ENCODE assay signal across 21 cellular contexts in genomic region chr15:78002996-78003395, GRCh38.
DNase-seq lines count a peak whose midpoint lies in the region; ATAC-seq and TF ChIP-seq lines count a peak whose summit lies in the region.
"Had no signal": no experiment of that assay in that cellular context is flagged by ENCODE, and none has a peak within 500 bp of the region (broad histone marks: within the 10 kb centered on the region; RNA-seq: fewer than 3 reads in every experiment).

No MANE protein-coding gene starts in this region.

- H3K4me1 Mint-ChIP-seq in activated CD8-positive, alpha-beta T cell treated with anti-CD3 and anti-CD28 coated beads for 36 hours (ENCODE audit: low read depth), result peaks cover 18% of the 10 kb centered on the region
- H3K4me1 Mint-ChIP-seq in activated CD8-positive, alpha-beta T cell treated with anti-CD3 and anti-CD28 coated beads, Interleukin-2, amount 10 ng/mL, durations not matched to agents 7 days and 5 days (ENCODE audit: low read depth), result peaks cover 39% of the 10 kb centered on the region
- peaks cover 8 to 21% (median 18%) of the 10 kb centered on the region in 4 donors for H3K4me1 Mint-ChIP-seq in CD4-positive, alpha-beta memory T cell

- no peaks in the 10 kb centered on the region for H3K9me3 ChIP-seq in CD4-positive, alpha-beta memory T cell (ENCODE audit: control insufficient read depth in 1 of 2, low read length in 2 of 2)
- H3K9me3 ChIP-seq in prostate gland (no peaks in the 10 kb centered on the region), SJCRH30 (replicated peaks) (no peaks in the 10 kb centered on the region)
- H3K9me3 ChIP-seq: breast epithelium, heart left ventricle, tibial nerve had no signal

- CTCF ChIA-PET in activated CD8-positive, alpha-beta T cell treated with anti-CD3 and anti-CD28 coated beads for 36 hours (lab: Charles Lee), result interaction anchor here (1.9 to 2.0 kb wide), 2 partner anchors 44 to 105 kb away, joined by 7 to 8 read pairs; no protein-coding TSS in a partner anchor
- CTCF ChIA-PET in activated CD8-positive, alpha-beta T cell treated with anti-CD3 and anti-CD28 coated beads, Interleukin-2, amount 10 ng/mL, durations not matched to agents 7 days and 5 days (lab: Charles Lee), result interaction anchor here (0.7 to 1.9 kb wide), 2 partner anchors 16 to 106 kb away, joined by 3 to 11 read pairs; no protein-coding TSS in a partner anchor
- CTCF ChIA-PET in CD4-positive, alpha-beta memory T cell (lab: Charles Lee; ENCODE audit: partially characterized antibody), result interaction anchor here (0.9 to 11.2 kb wide), 3 partner anchors 8 to 108 kb away, joined by 3 to 172 read pairs (median 3); no protein-coding TSS in a partner anchor

- 87% methylated on average over 7 of the region's 7 CpGs for WGBS in prostate gland

- no peak overlapping the region for H3K4me3 ChIP-seq in CD4-positive, alpha-beta memory T cell (ENCODE audit: low read length in 2 of 2)
- H3K4me3 ChIP-seq in prostate gland (no peak overlapping the region), SJCRH30 (no peak overlapping the region)
- H3K4me3 ChIP-seq: breast epithelium, heart left ventricle, tibial nerve had no signal

- TF ChIP-seq POLR2A in prostate gland (IDR thresholded peaks at IDR 0.05), result no peak

- H3K4me1 ChIP-seq in CD4-positive, alpha-beta memory T cell (ENCODE audit: insufficient read depth, low read length), result no peaks in the 10 kb centered on the region
- peaks cover 41% of the 10 kb centered on the region for H3K4me1 ChIP-seq in prostate gland (replicated peaks)
- peaks cover 48% of the 10 kb centered on the region for H3K4me1 ChIP-seq in SJCRH30
- H3K4me1 ChIP-seq: breast epithelium had no signal

- POLR2A ChIA-PET in activated CD8-positive, alpha-beta T cell treated with anti-CD3 and anti-CD28 coated beads for 36 hours (lab: Charles Lee), result interaction anchor here (1.7 kb wide), 1 partner anchor 106 kb away, joined by 5 read pairs; no protein-coding TSS in a partner anchor
- POLR2A ChIA-PET in activated CD8-positive, alpha-beta T cell treated with anti-CD3 and anti-CD28 coated beads, Interleukin-2, amount 10 ng/mL, durations not matched to agents 7 days and 5 days (lab: Charles Lee), result no interaction called here
- POLR2A ChIA-PET in CD4-positive, alpha-beta memory T cell (lab: Charles Lee; ENCODE audit: partially characterized antibody), result interaction anchor here (0.6 to 1.5 kb wide), 3 partner anchors 14 to 196 kb away, joined by 3 to 4 read pairs (median 4); no protein-coding TSS in a partner anchor

- peak overlapping the region; percentile 52 for H3K27ac Mint-ChIP-seq in activated CD8-positive, alpha-beta T cell treated with anti-CD3 and anti-CD28 coated beads for 36 hours
- no peak overlapping the region for H3K27ac Mint-ChIP-seq in activated CD8-positive, alpha-beta T cell treated with anti-CD3 and anti-CD28 coated beads, Interleukin-2, amount 10 ng/mL, durations not matched to agents 7 days and 5 days
- H3K27ac Mint-ChIP-seq in CD4-positive, alpha-beta memory T cell, result peak overlapping the region in 5 of 7 donors; percentile 48 to 92 (median 65)

- H3K36me3 Mint-ChIP-seq in activated CD8-positive, alpha-beta T cell treated with anti-CD3 and anti-CD28 coated beads for 36 hours (ENCODE audit: low read depth), result peaks cover 32% of the 10 kb centered on the region
- H3K36me3 Mint-ChIP-seq in activated CD8-positive, alpha-beta T cell treated with anti-CD3 and anti-CD28 coated beads, Interleukin-2, amount 10 ng/mL, durations not matched to agents 7 days and 5 days (ENCODE audit: low read depth), result peaks cover 78% of the 10 kb centered on the region
- peaks cover 41 to 82% of the 10 kb centered on the region in 2 donors for H3K36me3 Mint-ChIP-seq in CD4-positive, alpha-beta memory T cell

- H3K27me3 ChIP-seq in CD4-positive, alpha-beta memory T cell (ENCODE audit: insufficient read depth, low read length), result no peaks in the 10 kb centered on the region
- H3K27me3 ChIP-seq in prostate gland (replicated peaks; ENCODE audit: insufficient read depth), result no peaks in the 10 kb centered on the region
- H3K27me3 ChIP-seq in SJCRH30, result no peaks in the 10 kb centered on the region
- H3K27me3 ChIP-seq: breast epithelium, heart left ventricle, tibial nerve had no signal

- no peaks in the 10 kb centered on the region for H3K27me3 Mint-ChIP-seq in activated CD8-positive, alpha-beta T cell treated with anti-CD3 and anti-CD28 coated beads for 36 hours
- no peaks in the 10 kb centered on the region for H3K27me3 Mint-ChIP-seq in activated CD8-positive, alpha-beta T cell treated with anti-CD3 and anti-CD28 coated beads, Interleukin-2, amount 10 ng/mL, durations not matched to agents 7 days and 5 days (ENCODE audit: low read depth)
- no peaks in the 10 kb centered on the region for H3K27me3 Mint-ChIP-seq in CD4-positive, alpha-beta memory T cell
- H3K27me3 Mint-ChIP-seq: activated CD4-positive, alpha-beta T cell treated with anti-CD3 and anti-CD28 coated beads, Interleukin-2, amount 10 ng/mL, durations not matched to agents 24 days and 14 days; naive B cell had no signal

- no peak for TF ChIP-seq CTCF in activated CD8-positive, alpha-beta T cell treated with anti-CD3 and anti-CD28 coated beads for 36 hours (IDR thresholded peaks at IDR 0.05)
- TF ChIP-seq CTCF in VCaP (conservative IDR thresholded peaks at IDR 0.05) (no peak), prostate gland (IDR thresholded peaks at IDR 0.05) (no peak)

- intact Hi-C loops in activated CD8-positive, alpha-beta T cell treated with anti-CD3 and anti-CD28 coated beads for 36 hours (cut with micrococcal nuclease), result loop anchor here (5.0 kb wide), 1 partner anchor 109 kb away; no protein-coding TSS in a partner anchor
- intact Hi-C loops in CD4-positive, alpha-beta memory T cell (cut with micrococcal nuclease), result no loop called here
- intact Hi-C loops in prostate gland (cut with DNase I), result no loop called here

- no peak for DNase-seq in activated CD8-positive, alpha-beta T cell treated with anti-CD3 and anti-CD28 coated beads for 36 hours
- no peak for DNase-seq in activated CD8-positive, alpha-beta T cell treated with anti-CD3 and anti-CD28 coated beads, Interleukin-2, amount 10 ng/mL, durations not matched to agents 7 days and 5 days
- no peak for DNase-seq in CD4-positive, alpha-beta memory T cell
- DNase-seq in prostate gland (ENCODE audit: low spot score), result no peak
- DNase-seq in SJCRH30, result no peak
- no peak for DNase-seq in NOMO-1 treated with dmso at 0.1 percent for 144 hours (lab: John Stamatoyannopoulos, UW; ENCODE audit: unreplicated experiment)
- DNase-seq: activated CD4-positive, alpha-beta T cell treated with anti-CD3 and anti-CD28 coated beads, Interleukin-2, amount 10 ng/mL, durations not matched to agents 24 days and 14 days; activated CD8-positive, alpha-beta memory T cell treated with anti-CD3 and anti-CD28 coated beads, Interleukin-2, amount 50 U/mL, for 4 hours; activated naive CD4-positive, alpha-beta T cell; CD8-positive, alpha-beta memory T cell; effector CD8-positive, alpha-beta T cell; heart left ventricle; naive B cell; right cardiac atrium; stimulated activated naive CD8-positive, alpha-beta T cell treated with anti-CD3 and anti-CD28 coated beads, Interleukin-15, Interleukin-2, amounts not matched to agents 100 U/mL and 50 U/mL, for 24 hours had no signal

- ATAC-seq in activated CD8-positive, alpha-beta T cell treated with anti-CD3 and anti-CD28 coated beads for 36 hours, result no peak
- ATAC-seq in activated CD8-positive, alpha-beta T cell treated with anti-CD3 and anti-CD28 coated beads, Interleukin-2, amount 10 ng/mL, durations not matched to agents 7 days and 5 days, result no peak
- no peak for ATAC-seq in GM21737 (IDR thresholded peaks at IDR 0.05; ENCODE audit: unreplicated experiment)
- ATAC-seq: heart left ventricle; right cardiac atrium; SK-N-SH treated with all-trans-retinoic acid at 6 μM for 48 hours; stimulated activated naive CD8-positive, alpha-beta T cell treated with anti-CD3 and anti-CD28 coated beads, Interleukin-15, Interleukin-2, amounts not matched to agents 100 U/mL and 50 U/mL, for 24 hours had no signal

- H3K4me3 Mint-ChIP-seq in activated CD8-positive, alpha-beta T cell treated with anti-CD3 and anti-CD28 coated beads for 36 hours, result no peak overlapping the region
- no peak overlapping the region for H3K4me3 Mint-ChIP-seq in activated CD8-positive, alpha-beta T cell treated with anti-CD3 and anti-CD28 coated beads, Interleukin-2, amount 10 ng/mL, durations not matched to agents 7 days and 5 days
- no peak overlapping the region for H3K4me3 Mint-ChIP-seq in CD4-positive, alpha-beta memory T cell
- H3K4me3 Mint-ChIP-seq: activated CD4-positive, alpha-beta T cell treated with anti-CD3 and anti-CD28 coated beads, Interleukin-2, amount 10 ng/mL, durations not matched to agents 24 days and 14 days; CD8-positive, alpha-beta memory T cell; naive B cell had no signal

- H3K9me3 Mint-ChIP-seq in activated CD8-positive, alpha-beta T cell treated with anti-CD3 and anti-CD28 coated beads for 36 hours, result no peaks in the 10 kb centered on the region
- H3K9me3 Mint-ChIP-seq in activated CD8-positive, alpha-beta T cell treated with anti-CD3 and anti-CD28 coated beads, Interleukin-2, amount 10 ng/mL, durations not matched to agents 7 days and 5 days (ENCODE audit: insufficient read depth), result no peaks in the 10 kb centered on the region
- peaks cover 0 to 1% (median 0%) of the 10 kb centered on the region in 8 donors for H3K9me3 Mint-ChIP-seq in CD4-positive, alpha-beta memory T cell
- H3K9me3 Mint-ChIP-seq: activated CD4-positive, alpha-beta T cell treated with anti-CD3 and anti-CD28 coated beads, Interleukin-2, amount 10 ng/mL, durations not matched to agents 24 days and 14 days; CD8-positive, alpha-beta memory T cell; naive B cell had no signal

- H3K27ac ChIP-seq in CD4-positive, alpha-beta memory T cell (ENCODE audit: low read depth, low read length), result no peak overlapping the region
- peak overlapping the region; percentile 99 for H3K27ac ChIP-seq in VCaP
- H3K27ac ChIP-seq in prostate gland, result peak overlapping the region; percentile 11 to 70
- no peak overlapping the region for H3K27ac ChIP-seq in SJCRH30
- H3K27ac ChIP-seq: HL-60 had no signal

- H3K36me3 ChIP-seq in CD4-positive, alpha-beta memory T cell (ENCODE audit: insufficient read depth, low read length), result peaks cover 78% of the 10 kb centered on the region
- peaks cover 0 to 3% of the 10 kb centered on the region in 2 donors for H3K36me3 ChIP-seq in prostate gland
- H3K36me3 ChIP-seq in SJCRH30, result peaks cover 40% of the 10 kb centered on the region
- H3K36me3 ChIP-seq: breast epithelium had no signal

Comparison
In these comparisons a context has a peak if more than half of its experiments do, and no peak if none do; other contexts are left out.
1. H3K27ac ChIP-seq: peak in VCaP (single experiment) and prostate gland (2 of 2); none in CD4-positive, alpha-beta memory T cell (single experiment) and SJCRH30 (single experiment).